In genomic region chr13:100689191-100689590, GRCh38 we compare ENCODE assay signal across 39 cellular contexts.
"Had no signal": no experiment of that assay in that cellular context is flagged by ENCODE, and none has a peak within 500 bp of the region (broad histone marks: within the 10 kb centered on the region; RNA-seq: fewer than 3 reads in every experiment).

No MANE protein-coding gene starts in this region.

- FAIRE-seq: astrocyte, bronchial epithelial cell, colon had no signal

- H3K36me3 ChIP-seq: adrenal gland, ascending aorta, brain microvascular endothelial cell, breast epithelium, cardiac muscle cell, colonic mucosa had no signal

- H3K27ac Mint-ChIP-seq: activated naive CD4-positive, alpha-beta T cell treated with anti-CD3 and anti-CD28 coated beads for 36 hours; activated naive CD4-positive, alpha-beta T cell treated with anti-CD3 and anti-CD28 coated beads, Interleukin-2, amount 10 ng/mL, durations not matched to agents 7 days and 5 days; activated naive CD4-positive, alpha-beta T cell treated with anti-CD3 and anti-CD28 coated beads, Interleukin-2, amount 50 U/mL, for 24 hours; activated naive CD4-positive, alpha-beta T cell treated with anti-CD3 and anti-CD28 coated beads, Interleukin-2, amount 50 U/mL, for 72 hours; activated naive CD8-positive, alpha-beta T cell; activated naive CD8-positive, alpha-beta T cell treated with anti-CD3 and anti-CD28 coated beads for 36 hours; activated naive CD8-positive, alpha-beta T cell treated with anti-CD3 and anti-CD28 coated beads, Interleukin-2, amount 10 ng/mL, durations not matched to agents 7 days and 5 days; activated naive CD8-positive, alpha-beta T cell treated with anti-CD3 and anti-CD28 coated beads, Interleukin-2, amount 50 U/mL, for 24 hours; activated T-cell treated with anti-CD3 and anti-CD28 coated beads, Interleukin-2, amount 50 U/mL, for 72 hours; activated T-helper 1 cell treated with anti-CD3 and anti-CD28 coated beads, Interleukin-12 subunit alpha, Interleukin-12 subunit beta, Interleukin-2, Interleukin-4 antibody, amounts not matched to agents 30 ng/mL and 10 ng/mL and 1 ng/mL, durations not matched to agents 14 hours and 24 hours and 36 hours; activated T-helper 17 cell treated with anti-CD3 and anti-CD28 coated beads, Interleukin-2, amount 50 U/mL, for 72 hours; activated T-helper 2 cell treated with anti-CD3 and anti-CD28 coated beads, Interferon-gamma antibody, Interleukin-2, Interleukin-4, amounts not matched to agents 10 μg/mL and 5 μg/mL and 100 μg/mL, durations not matched to agents 14 hours and 24 hours and 36 hours; brain had no signal

- DNase-seq: activated effector memory CD4-positive, alpha-beta T cell treated with anti-CD3 and anti-CD28 coated beads, Interleukin-2, amount 50 U/mL, for 16 hours; activated effector memory CD4-positive, alpha-beta T cell treated with Interleukin-2 at 50 U/mL for 16 hours; activated gamma-delta T cell; activated gamma-delta T cell treated with Interleukin-2 at 50 U/mL for 16 hours; activated naive CD4-positive, alpha-beta T cell; activated naive CD4-positive, alpha-beta T cell treated with anti-CD3 and anti-CD28 coated beads for 36 hours; activated naive CD4-positive, alpha-beta T cell treated with anti-CD3 and anti-CD28 coated beads, Interleukin-2, amount 10 ng/mL, durations not matched to agents 7 days and 5 days; activated naive CD4-positive, alpha-beta T cell treated with anti-CD3 and anti-CD28 coated beads, Interleukin-2, amount 50 U/mL, for 16 hours; activated naive CD4-positive, alpha-beta T cell treated with Interleukin-2 at 50 U/mL for 16 hours; activated naive CD8-positive, alpha-beta T cell treated with anti-CD3 and anti-CD28 coated beads for 36 hours; activated naive CD8-positive, alpha-beta T cell treated with anti-CD3 and anti-CD28 coated beads, Interleukin-2, amount 10 ng/mL, durations not matched to agents 7 days and 5 days; activated naive CD8-positive, alpha-beta T cell treated with anti-CD3 and anti-CD28 coated beads, Interleukin-2, amount 50 U/mL, for 24 hours; activated T-cell treated with anti-CD3 and anti-CD28 coated beads, Interleukin-2, amount 50 U/mL, for 48 hours; activated T-cell treated with anti-CD3 and anti-CD28 coated beads, Interleukin-2, amount 50 U/mL, for 72 hours; adrenal gland; amniotic stem cell; amygdala; anterior cingulate cortex; aorta; body of pancreas; brain microvascular endothelial cell; caudate nucleus; central memory CD4-positive, alpha-beta T cell; cerebellar nuclear complex; colonic mucosa had no signal

- ATAC-seq: activated naive CD4-positive, alpha-beta T cell treated with anti-CD3 and anti-CD28 coated beads, Interleukin-2, amount 50 U/mL, for 72 hours; activated naive CD8-positive, alpha-beta T cell treated with anti-CD3 and anti-CD28 coated beads, Interleukin-2, amount 50 U/mL, for 24 hours; activated T-cell treated with anti-CD3 and anti-CD28 coated beads, Interleukin-2, amount 50 U/mL, for 72 hours; activated T-helper 17 cell treated with anti-CD3 and anti-CD28 coated beads, Interleukin-2, amount 50 U/mL, for 72 hours; body of pancreas had no signal

- H3K9me3 ChIP-seq: adrenal gland, colonic mucosa had no signal

- H3K4me1 ChIP-seq: adrenal gland, ascending aorta, body of pancreas, breast epithelium, colonic mucosa had no signal

- H3K4me3 ChIP-seq: adrenal gland, ascending aorta, body of pancreas, breast epithelium, cardiac muscle cell, colonic mucosa had no signal

- H3K27me3 ChIP-seq: adrenal gland, ascending aorta, body of pancreas, brain microvascular endothelial cell, breast epithelium, cardiac muscle cell, colonic mucosa had no signal

- H3K4me3 Mint-ChIP-seq: activated naive CD4-positive, alpha-beta T cell treated with anti-CD3 and anti-CD28 coated beads for 36 hours; activated naive CD4-positive, alpha-beta T cell treated with anti-CD3 and anti-CD28 coated beads, Interleukin-2, amount 10 ng/mL, durations not matched to agents 7 days and 5 days; activated naive CD4-positive, alpha-beta T cell treated with anti-CD3 and anti-CD28 coated beads, Interleukin-2, amount 50 U/mL, for 24 hours; activated naive CD8-positive, alpha-beta T cell; activated naive CD8-positive, alpha-beta T cell treated with anti-CD3 and anti-CD28 coated beads for 36 hours; activated naive CD8-positive, alpha-beta T cell treated with anti-CD3 and anti-CD28 coated beads, Interleukin-2, amount 10 ng/mL, durations not matched to agents 7 days and 5 days; activated naive CD8-positive, alpha-beta T cell treated with anti-CD3 and anti-CD28 coated beads, Interleukin-2, amount 50 U/mL, for 24 hours; activated T-cell treated with anti-CD3 and anti-CD28 coated beads, Interleukin-2, amount 50 U/mL, for 72 hours; activated T-helper 1 cell treated with anti-CD3 and anti-CD28 coated beads, Interleukin-12 subunit alpha, Interleukin-12 subunit beta, Interleukin-2, Interleukin-4 antibody, amounts not matched to agents 30 ng/mL and 10 ng/mL and 1 ng/mL, durations not matched to agents 14 hours and 24 hours and 36 hours; activated T-helper 17 cell treated with anti-CD3 and anti-CD28 coated beads, Interleukin-2, amount 50 U/mL, for 72 hours; central memory CD8-positive, alpha-beta T cell had no signal

- H3K27ac ChIP-seq: adrenal gland, ascending aorta, body of pancreas, brain microvascular endothelial cell, breast epithelium, cardiac muscle cell, colonic mucosa had no signal

- H3K4me1 Mint-ChIP-seq: activated naive CD4-positive, alpha-beta T cell treated with anti-CD3 and anti-CD28 coated beads, Interleukin-2, amount 10 ng/mL, durations not matched to agents 7 days and 5 days; activated naive CD4-positive, alpha-beta T cell treated with anti-CD3 and anti-CD28 coated beads, Interleukin-2, amount 50 U/mL, for 24 hours; activated naive CD8-positive, alpha-beta T cell treated with anti-CD3 and anti-CD28 coated beads for 36 hours; activated naive CD8-positive, alpha-beta T cell treated with anti-CD3 and anti-CD28 coated beads, Interleukin-2, amount 10 ng/mL, durations not matched to agents 7 days and 5 days; activated naive CD8-positive, alpha-beta T cell treated with anti-CD3 and anti-CD28 coated beads, Interleukin-2, amount 50 U/mL, for 24 hours; activated T-helper 17 cell treated with anti-CD3 and anti-CD28 coated beads, Interleukin-2, amount 50 U/mL, for 72 hours; brain; central memory CD8-positive, alpha-beta T cell had no signal
